ENCODE assay signal across 17 cellular contexts in the genomic region with DNA sequence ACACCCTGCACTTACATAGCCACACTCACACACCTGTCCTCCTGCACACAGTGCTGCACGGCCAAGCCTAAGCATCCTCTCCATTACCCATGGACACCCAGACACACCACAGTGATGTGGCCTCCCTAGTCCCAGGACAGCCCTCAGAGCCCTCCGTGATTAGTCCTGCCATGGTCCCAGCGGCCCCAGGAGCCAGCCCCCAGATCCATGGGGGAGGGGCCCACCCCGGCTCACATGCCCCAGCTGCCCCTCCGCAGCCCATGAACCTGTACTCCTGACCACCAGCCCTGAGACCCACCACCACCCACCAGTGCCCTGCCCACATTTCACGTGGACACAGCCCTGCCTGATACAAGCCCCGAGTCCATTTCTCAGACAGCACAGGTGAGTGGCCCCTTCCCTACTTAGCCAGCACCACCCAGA. TPM values are rescaled to one million over a fixed set of nuclear protein-coding genes. Genes with fewer than 3 reads are reported as not detected.
DNase-seq lines count a peak whose midpoint lies in the region; ATAC-seq, FAIRE-seq and TF ChIP-seq lines count a peak whose summit lies in the region.
"Had no signal": no experiment of that assay in that cellular context is flagged by ENCODE, and none has a peak within 500 bp of the region (broad histone marks: within the 10 kb centered on the region; RNA-seq: fewer than 3 reads in every experiment).

No MANE protein-coding gene starts in this region.

- DNase-seq in CD4-positive, alpha-beta T cell = no peak
- DNase-seq in GM12891 (ENCODE audit: insufficient read length, low spot score) (no peak), osteoblast (ENCODE audit: insufficient read length, low spot score, missing footprints) (peak; percentile 66), SHP77 (lab: John Stamatoyannopoulos, UW) (no peak), GF-D8 (lab: John Stamatoyannopoulos, UW) (no peak), NCI-H187 (lab: John Stamatoyannopoulos, UW) (no peak)
- DNase-seq in effector memory CD8-positive, alpha-beta T cell = peak in 1 of 3 experiments; percentile 0
- DNase-seq: mesenchymal stem cell, occipital lobe, T-helper 9 cell had no signal

- H3K4me1 ChIP-seq in osteoblast (ENCODE audit: insufficient read depth, low read length) = peaks cover 6% of the 10 kb centered on the region

- H3K9me3 ChIP-seq in CD4-positive, alpha-beta T cell (ENCODE audit: control insufficient read depth, low read length) = no peaks in the 10 kb centered on the region
- H3K9me3 ChIP-seq in osteoblast (ENCODE audit: low read depth, low read length) = no peaks in the 10 kb centered on the region
- H3K9me3 ChIP-seq: BLaER1, SJCRH30, tibial artery had no signal

- H2AFZ ChIP-seq in osteoblast (ENCODE audit: low read length) = no peak overlapping the region

- TF ChIP-seq CTCF in CD4-positive, alpha-beta T cell (IDR thresholded peaks at IDR 0.05) = no peak
- no peak for TF ChIP-seq CTCF in osteoblast (IDR thresholded peaks at IDR 0.05; ENCODE audit: extremely low read depth, low read depth, low read length)

- peaks cover 3% of the 10 kb centered on the region for H3K36me3 Mint-ChIP-seq in CD4-positive, alpha-beta T cell (ENCODE audit: low read depth)
- peaks cover 16% of the 10 kb centered on the region for H3K36me3 Mint-ChIP-seq in effector memory CD8-positive, alpha-beta T cell (ENCODE audit: insufficient read depth)

- H3K9me3 Mint-ChIP-seq in CD4-positive, alpha-beta T cell = no peaks in the 10 kb centered on the region
- no peaks in the 10 kb centered on the region for H3K9me3 Mint-ChIP-seq in effector memory CD8-positive, alpha-beta T cell
- H3K9me3 Mint-ChIP-seq: activated CD4-positive, alpha-beta memory T cell treated with anti-CD3 and anti-CD28 coated beads for 36 hours had no signal

- H3K27me3 Mint-ChIP-seq in CD4-positive, alpha-beta T cell = no peaks in the 10 kb centered on the region
- no peaks in the 10 kb centered on the region for H3K27me3 Mint-ChIP-seq in effector memory CD8-positive, alpha-beta T cell

- no peak overlapping the region for H3K4me3 Mint-ChIP-seq in CD4-positive, alpha-beta T cell
- no peak overlapping the region for H3K4me3 Mint-ChIP-seq in effector memory CD8-positive, alpha-beta T cell
- H3K4me3 Mint-ChIP-seq: activated CD4-positive, alpha-beta memory T cell treated with anti-CD3 and anti-CD28 coated beads for 36 hours had no signal

- H3K4me1 Mint-ChIP-seq in CD4-positive, alpha-beta T cell (ENCODE audit: low read depth) = peaks cover 83% of the 10 kb centered on the region
- peaks cover 48 to 54% of the 10 kb centered on the region in 2 donors for H3K4me1 Mint-ChIP-seq in effector memory CD8-positive, alpha-beta T cell (ENCODE audit: low read depth in 2 of 2)

- no peak for ATAC-seq in CD4-positive, alpha-beta T cell (ENCODE audit: poor library complexity)
- no peak for ATAC-seq in effector memory CD8-positive, alpha-beta T cell (replicated peaks)
- ATAC-seq: esophagus mucosa had no signal

- intact Hi-C loops in CD4-positive, alpha-beta T cell (cut with DNase I, micrococcal nuclease) = no loop called here

- no peaks in the 10 kb centered on the region for H3K27me3 ChIP-seq in CD4-positive, alpha-beta T cell (ENCODE audit: control insufficient read depth, insufficient read depth, low read length)
- H3K27me3 ChIP-seq in osteoblast (ENCODE audit: insufficient read depth, low read length) = peaks cover 2% of the 10 kb centered on the region
- H3K27me3 ChIP-seq: BLaER1, SJCRH30 had no signal

- no peaks in the 10 kb centered on the region for H4K20me1 ChIP-seq in osteoblast (ENCODE audit: insufficient read depth, low read length)
- H4K20me1 ChIP-seq: BLaER1 had no signal

- no peak for TF ChIP-seq POLR2A in GM12891 (IDR thresholded peaks at IDR 0.05; ENCODE audit: low read depth, low read length)

- no peak overlapping the region for H3K4me2 ChIP-seq in osteoblast (ENCODE audit: insufficient read depth, low read length)
- H3K4me2 ChIP-seq: BLaER1 had no signal

- H3K36me3 ChIP-seq in osteoblast (ENCODE audit: insufficient read depth, low read length) = no peaks in the 10 kb centered on the region
- H3K36me3 ChIP-seq: BLaER1, SJCRH30, tibial artery had no signal

- peak overlapping the region; percentile 80 for H3K27ac Mint-ChIP-seq in CD4-positive, alpha-beta T cell
- peak overlapping the region; percentile 67 to 79 for H3K27ac Mint-ChIP-seq in effector memory CD8-positive, alpha-beta T cell
- H3K27ac Mint-ChIP-seq: activated CD4-positive, alpha-beta memory T cell treated with anti-CD3 and anti-CD28 coated beads for 36 hours had no signal

- no peak overlapping the region for H3K4me3 ChIP-seq in osteoblast (ENCODE audit: insufficient read depth, low read length)
- H3K4me3 ChIP-seq: BLaER1, coronary artery, SJCRH30, tibial artery had no signal

- peak; percentile 9 for FAIRE-seq in GM12891 (lab: Jason Lieb, UNC)

- no peaks in the 10 kb centered on the region for H3K79me2 ChIP-seq in osteoblast (ENCODE audit: insufficient read depth, low read length)

- no peak overlapping the region for H3K27ac ChIP-seq in CD4-positive, alpha-beta T cell (ENCODE audit: low read depth, low read length)
- no peak overlapping the region for H3K27ac ChIP-seq in osteoblast (ENCODE audit: low read depth, low read length)
- H3K27ac ChIP-seq: coronary artery, tibial artery had no signal

- CTCF ChIA-PET in CD4-positive, alpha-beta T cell (lab: Charles Lee) = no interaction called here

- POLR2A ChIA-PET in CD4-positive, alpha-beta T cell (lab: Charles Lee) = no interaction called here

TF ChIP-seq in GM12891, 5 proteins besides CTCF, POLR2A, EP300 and RAD21:
- TF ChIP-seq TAF1 (IDR thresholded peaks at IDR 0.05; ENCODE audit: low read depth, low read length) = no peak
- no peak for TF ChIP-seq POU2F2 (IDR thresholded peaks at IDR 0.05; ENCODE audit: low read depth, low read length)
- TF ChIP-seq SPI1 (IDR thresholded peaks at IDR 0.05; ENCODE audit: low read depth, low read length) = no peak
- no peak for TF ChIP-seq PAX5 (IDR thresholded peaks at IDR 0.05; ENCODE audit: insufficient read depth, low read length, severe bottlenecking)
- no peak for TF ChIP-seq POLR2AphosphoS5 (IDR thresholded peaks at IDR 0.05; ENCODE audit: low read depth, low read length)

RNA-seq across cellular contexts. Expression of a gene that starts 8.1 kb away (rescaled TPM):
- total RNA-seq in CD4-positive, alpha-beta T cell = 100 to 1,000 TPM; 728 to 730 TPM
- polyA plus RNA-seq in GM12891 (2012; ENCODE audit: low read depth, missing spikeins) = 84.2 TPM
- total RNA-seq in osteoblast = 2.7 and 3.3 TPM in 2 replicates

RNA-seq across cellular contexts. Expression of a gene that starts 15.0 kb away (rescaled TPM):
- 1 to 10 TPM; 5.0 to 6.5 TPM for total RNA-seq in CD4-positive, alpha-beta T cell
- 1.7 TPM for polyA plus RNA-seq in GM12891 (2012; ENCODE audit: low read depth, missing spikeins)
- not detected in 2 replicates for total RNA-seq in osteoblast
- total RNA-seq: glomerular endothelial cell, occipital lobe, SJCRH30 had no signal

RNA-seq across cellular contexts. Expression of a gene that starts 36.9 kb away (rescaled TPM):
- total RNA-seq in CD4-positive, alpha-beta T cell = under 1 TPM; 0.52 to 0.84 TPM
- polyA plus RNA-seq in GM12891 (2012; ENCODE audit: low read depth, missing spikeins) = 0.18 TPM
- total RNA-seq in osteoblast = under 0.01 TPM in 1 of 2 replicates, not detected in the other
- total RNA-seq: esophagus mucosa, glomerular endothelial cell, occipital lobe, SJCRH30 had no signal

RNA-seq across cellular contexts. Expression of a gene that starts 55.3 kb away (rescaled TPM):
- 10 to 100 TPM; 57.4 to 58.6 TPM for total RNA-seq in CD4-positive, alpha-beta T cell
- 81.9 TPM for polyA plus RNA-seq in GM12891 (2012; ENCODE audit: low read depth, missing spikeins)
- total RNA-seq in osteoblast = 139 and 163 TPM in 2 replicates

Comparison
In these comparisons a context has a peak if more than half of its experiments do, and no peak if none do; other contexts are left out.
1. RNA of a gene that starts 8.1 kb away (total RNA-seq): 728 to 730 TPM in CD4-positive, alpha-beta T cell; 2.7 to 3.3 TPM in osteoblast; every median in the first group is over 100 times any median in the second.